8 cellular contexts compared by ENCODE assay signal in genomic region chrX:49041683-49042529, GRCh38. TPM values are rescaled to one million over a fixed set of nuclear protein-coding genes. Genes with fewer than 3 reads are reported as not detected.
DNase-seq lines count a peak whose midpoint lies in the region; ATAC-seq and TF ChIP-seq lines count a peak whose summit lies in the region.

No MANE protein-coding gene starts in this region.

- H3K27me3 Mint-ChIP-seq in T-helper 17 cell = no peaks in the 10 kb centered on the region
- peaks cover 10% of the 10 kb centered on the region for H3K27me3 Mint-ChIP-seq in neural progenitor cell (ENCODE audit: insufficient read depth, low read depth)

- TF ChIP-seq CTCF in neural progenitor cell (IDR thresholded peaks at IDR 0.05) = no peak

- ATAC-seq in T-helper 17 cell (no peak), GM18870 (IDR thresholded peaks at IDR 0.05; ENCODE audit: unreplicated experiment) (no peak), GM21381 (IDR thresholded peaks at IDR 0.05; ENCODE audit: unreplicated experiment) (no peak)

- peak overlapping the region; percentile 77 for H3K4me2 ChIP-seq in neural progenitor cell

- H3K36me3 Mint-ChIP-seq in T-helper 17 cell (ENCODE audit: low read depth) (peaks cover 3% of the 10 kb centered on the region), neural progenitor cell (peaks cover 9% of the 10 kb centered on the region)

- peaks cover 30% of the 10 kb centered on the region for H3K4me1 Mint-ChIP-seq in T-helper 17 cell
- H3K4me1 Mint-ChIP-seq in neural progenitor cell = peaks cover 45% of the 10 kb centered on the region

- H3K9ac ChIP-seq in neural progenitor cell = no peak overlapping the region

- H3K27me3 ChIP-seq in neural progenitor cell = no peaks in the 10 kb centered on the region

- H4K20me1 ChIP-seq in neural progenitor cell (ENCODE audit: low read depth) = peaks cover 5% of the 10 kb centered on the region

- H3K4me3 Mint-ChIP-seq in T-helper 17 cell (peak overlapping the region; percentile 89), neural progenitor cell (peak overlapping the region; percentile 94)

- H3K27ac Mint-ChIP-seq in T-helper 17 cell (peak overlapping the region; percentile 86), neural progenitor cell (peak overlapping the region; percentile 93)

- peak; percentile 6 for DNase-seq in stimulated activated CD4-positive, alpha-beta T cell treated with anti-CD3 and anti-CD28 coated beads, Interleukin-15, amount 100 ng/mL, for 24 hours
- no peak for DNase-seq in stimulated activated CD4-positive, alpha-beta T cell treated with anti-CD3 and anti-CD28 coated beads, Interleukin-4, amount 100 ng/mL, for 4 hours
- DNase-seq in T-helper 17 cell = no peak
- DNase-seq in epithelial cell of prostate (ENCODE audit: low read depth, low spot score) = peak; percentile 20
- DNase-seq in neural progenitor cell (ENCODE audit: low spot score) = no peak
- DNase-seq in effector CD4-positive, alpha-beta T cell = no peak

- H3K27ac ChIP-seq in epithelial cell of prostate (peak overlapping the region; percentile 92), neural progenitor cell (peak overlapping the region; percentile 36)

- H3K4me3 ChIP-seq in neural progenitor cell = peak overlapping the region; percentile 78

- peaks cover 18% of the 10 kb centered on the region for H3F3A ChIP-seq in neural progenitor cell (ENCODE audit: low read depth)

- H3K36me3 ChIP-seq in neural progenitor cell = no peaks in the 10 kb centered on the region

- peaks cover 3% of the 10 kb centered on the region for H3K4me1 ChIP-seq in neural progenitor cell

- peaks cover 30% of the 10 kb centered on the region for H3K9me3 Mint-ChIP-seq in neural progenitor cell

- H3K79me2 ChIP-seq in neural progenitor cell (ENCODE audit: low read depth) = peaks cover 35% of the 10 kb centered on the region

- no peaks in the 10 kb centered on the region for H3K9me3 ChIP-seq in T-helper 17 cell (ENCODE audit: control insufficient read depth, low read length, poor library complexity, severe bottlenecking)
- no peaks in the 10 kb centered on the region for H3K9me3 ChIP-seq in neural progenitor cell (ENCODE audit: low read depth)

- H2AFZ ChIP-seq in neural progenitor cell (replicated peaks) = no peak overlapping the region

RNA-seq across cellular contexts. Expression of gene TFE3, which starts 1.3 kb away (rescaled TPM):
- total RNA-seq in T-helper 17 cell (10 to 100 TPM; 38.9 to 46.4 TPM), neural progenitor cell (ENCODE audit: low replicate concordance) (7.9 and 25.6 TPM in 2 replicates)

RNA-seq across cellular contexts. Expression of gene CCDC120, which starts 16.9 kb away (rescaled TPM):
- total RNA-seq in T-helper 17 cell = 10 to 100 TPM; 10.8 to 11.8 TPM
- 1.1 and 3.1 TPM in 2 replicates for total RNA-seq in neural progenitor cell (ENCODE audit: low replicate concordance)

RNA-seq across cellular contexts. Expression of gene PRAF2, which starts 31.9 kb away (rescaled TPM):
- 10 to 100 TPM; 18.8 to 20.6 TPM for total RNA-seq in T-helper 17 cell
- total RNA-seq in neural progenitor cell (ENCODE audit: low replicate concordance) = 0.30 and 11.0 TPM in 2 replicates

RNA-seq across cellular contexts. Expression of gene WDR45, which starts 37.8 kb away (rescaled TPM):
- total RNA-seq in T-helper 17 cell (10 to 100 TPM; 69.9 to 73.5 TPM), neural progenitor cell (ENCODE audit: low replicate concordance) (19.7 and 22.2 TPM in 2 replicates)

RNA-seq across cellular contexts. Expression of gene GRIPAP1, which starts 39.8 kb away (rescaled TPM):
- 100 to 1,000 TPM; 107 to 123 TPM for total RNA-seq in T-helper 17 cell
- 30.1 and 38.9 TPM in 2 replicates for total RNA-seq in neural progenitor cell (ENCODE audit: low replicate concordance)

Comparison
In these comparisons a context has a peak if more than half of its experiments do, and no peak if none do; other contexts are left out.
1. DNase-seq: peak in stimulated activated CD4-positive, alpha-beta T cell treated with anti-CD3 and anti-CD28 coated beads, Interleukin-15, amount 100 ng/mL, for 24 hours (single experiment) and epithelial cell of prostate (single experiment); none in stimulated activated CD4-positive, alpha-beta T cell treated with anti-CD3 and anti-CD28 coated beads, Interleukin-4, amount 100 ng/mL, for 4 hours (0 of 2), T-helper 17 cell (0 of 3), neural progenitor cell (single experiment) and effector CD4-positive, alpha-beta T cell (single experiment).